Comparison of ENCODE assay signal across 2 cellular contexts in the genomic region with DNA sequence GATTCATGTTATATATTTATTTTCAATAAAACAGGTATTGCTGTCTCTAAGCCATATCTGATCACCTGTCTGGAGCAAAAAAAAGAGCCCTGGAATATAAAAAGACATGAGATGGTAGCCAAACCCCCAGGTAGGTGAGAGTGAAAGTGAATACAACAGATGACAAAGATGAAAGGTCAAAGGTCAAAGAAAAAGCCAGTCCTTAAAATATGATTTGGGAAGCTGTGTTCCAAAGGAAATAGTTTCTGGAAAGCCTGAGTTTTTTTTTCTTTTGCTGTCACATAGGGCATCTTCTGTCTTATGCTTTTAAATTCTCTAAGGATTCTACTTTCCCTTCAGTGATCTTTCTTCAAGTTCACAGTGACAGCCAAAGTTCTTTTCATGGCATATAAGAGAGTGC.
A peak's percentile ranks its signal among the peaks of the same experiment; 100 is the strongest.
TF ChIP-seq lines count a peak whose summit lies in the region.

No MANE protein-coding gene starts in this region.

TF ChIP-seq in HepG2, 621 proteins besides CTCF, POLR2A, EP300 and RAD21:
- TF ChIP-seq, protein P1, sequence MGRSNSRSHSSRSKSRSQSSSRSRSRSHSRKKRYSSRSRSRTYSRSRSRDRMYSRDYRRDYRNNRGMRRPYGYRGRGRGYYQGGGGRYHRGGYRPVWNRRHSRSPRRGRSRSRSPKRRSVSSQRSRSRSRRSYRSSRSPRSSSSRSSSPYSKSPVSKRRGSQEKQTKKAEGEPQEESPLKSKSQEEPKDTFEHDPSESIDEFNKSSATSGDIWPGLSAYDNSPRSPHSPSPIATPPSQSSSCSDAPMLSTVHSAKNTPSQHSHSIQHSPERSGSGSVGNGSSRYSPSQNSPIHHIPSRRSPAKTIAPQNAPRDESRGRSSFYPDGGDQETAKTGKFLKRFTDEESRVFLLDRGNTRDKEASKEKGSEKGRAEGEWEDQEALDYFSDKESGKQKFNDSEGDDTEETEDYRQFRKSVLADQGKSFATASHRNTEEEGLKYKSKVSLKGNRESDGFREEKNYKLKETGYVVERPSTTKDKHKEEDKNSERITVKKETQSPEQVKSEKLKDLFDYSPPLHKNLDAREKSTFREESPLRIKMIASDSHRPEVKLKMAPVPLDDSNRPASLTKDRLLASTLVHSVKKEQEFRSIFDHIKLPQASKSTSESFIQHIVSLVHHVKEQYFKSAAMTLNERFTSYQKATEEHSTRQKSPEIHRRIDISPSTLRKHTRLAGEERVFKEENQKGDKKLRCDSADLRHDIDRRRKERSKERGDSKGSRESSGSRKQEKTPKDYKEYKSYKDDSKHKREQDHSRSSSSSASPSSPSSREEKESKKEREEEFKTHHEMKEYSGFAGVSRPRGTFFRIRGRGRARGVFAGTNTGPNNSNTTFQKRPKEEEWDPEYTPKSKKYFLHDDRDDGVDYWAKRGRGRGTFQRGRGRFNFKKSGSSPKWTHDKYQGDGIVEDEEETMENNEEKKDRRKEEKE (IDR thresholded peaks at IDR 0.05) = no peak
- peak; percentile 10; the same call in 1 of the 2 replicates for TF ChIP-seq NR2F6 (IDR thresholded peaks at IDR 0.05)
- TF ChIP-seq NR2F6 (CRISPR knock-in tag; IDR thresholded peaks at IDR 0.05) = no peak

TF ChIP-seq in GM12878, 131 proteins besides CTCF, POLR2A, EP300 and RAD21:
- TF ChIP-seq, protein P2, sequence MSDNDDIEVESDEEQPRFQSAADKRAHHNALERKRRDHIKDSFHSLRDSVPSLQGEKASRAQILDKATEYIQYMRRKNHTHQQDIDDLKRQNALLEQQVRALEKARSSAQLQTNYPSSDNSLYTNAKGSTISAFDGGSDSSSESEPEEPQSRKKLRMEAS (IDR thresholded peaks at IDR 0.05; ENCODE audit: low read depth, low read length) = no peak
- TF ChIP-seq, protein P3, sequence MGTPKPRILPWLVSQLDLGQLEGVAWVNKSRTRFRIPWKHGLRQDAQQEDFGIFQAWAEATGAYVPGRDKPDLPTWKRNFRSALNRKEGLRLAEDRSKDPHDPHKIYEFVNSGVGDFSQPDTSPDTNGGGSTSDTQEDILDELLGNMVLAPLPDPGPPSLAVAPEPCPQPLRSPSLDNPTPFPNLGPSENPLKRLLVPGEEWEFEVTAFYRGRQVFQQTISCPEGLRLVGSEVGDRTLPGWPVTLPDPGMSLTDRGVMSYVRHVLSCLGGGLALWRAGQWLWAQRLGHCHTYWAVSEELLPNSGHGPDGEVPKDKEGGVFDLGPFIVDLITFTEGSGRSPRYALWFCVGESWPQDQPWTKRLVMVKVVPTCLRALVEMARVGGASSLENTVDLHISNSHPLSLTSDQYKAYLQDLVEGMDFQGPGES (IDR thresholded peaks at IDR 0.05) = no peak
- TF ChIP-seq NR2C1 (IDR thresholded peaks at IDR 0.05) = peak; percentile 59; the same call in 1 of the 2 replicates
- TF ChIP-seq NR2F1 (conservative IDR thresholded peaks at IDR 0.05) = peak; percentile 47; the same call in 1 of the 2 replicates
TF ChIP-seq in GM12878: peak in this region for 2.
